In the genomic region with DNA sequence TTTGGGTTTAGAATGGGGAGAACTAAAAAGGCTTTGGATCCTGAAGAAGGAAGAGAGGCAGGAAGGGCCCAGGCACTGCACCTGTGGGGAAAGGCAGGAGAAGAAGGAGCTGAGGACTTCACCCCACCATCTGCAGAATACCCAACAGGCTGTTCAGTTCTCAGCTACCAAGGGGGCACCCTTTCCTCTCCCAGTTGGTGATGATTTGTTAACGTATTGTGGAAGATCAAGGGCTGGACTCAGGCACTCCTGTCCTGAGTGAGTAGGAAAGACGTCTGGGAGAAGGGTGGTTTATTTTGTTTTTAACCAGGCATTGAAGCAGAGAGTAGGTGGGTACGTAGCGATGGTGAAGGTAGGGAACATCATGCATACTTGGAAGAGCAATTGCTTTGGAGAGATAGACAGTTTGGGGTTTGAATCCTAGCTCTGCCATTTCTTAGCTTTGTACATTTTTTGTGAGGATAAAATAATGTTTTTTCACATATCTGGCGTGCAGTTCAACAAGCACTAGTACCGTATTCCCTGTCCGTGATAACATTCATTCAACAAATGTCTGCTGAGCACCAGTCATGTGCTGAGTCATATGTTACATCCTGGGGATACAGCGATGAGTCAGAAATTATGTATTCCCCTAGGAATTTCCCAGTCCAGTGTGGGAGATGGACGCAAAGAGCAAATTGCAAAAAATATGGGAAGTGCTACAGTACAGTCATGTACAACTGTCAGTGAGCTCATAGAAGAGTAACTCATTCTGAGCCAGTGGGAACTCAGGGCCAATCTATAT, we compare ENCODE assay signal across 8 cellular contexts. TPM values are rescaled to one million over a fixed set of nuclear protein-coding genes. Genes with fewer than 3 reads are reported as not detected.
DNase-seq lines count a peak whose midpoint lies in the region; ATAC-seq and TF ChIP-seq lines count a peak whose summit lies in the region.

No MANE protein-coding gene starts in this region.

- peak overlapping the region; percentile 6 to 75 for H3K4me3 ChIP-seq in cardiac fibroblast (replicated peaks in 1 of 2; ENCODE audit: low read depth in 2 of 2, low read length in 2 of 2)
- H3K4me3 ChIP-seq in liver (ENCODE audit: low read depth in 1 of 3, low read length in 3 of 3): no peak overlapping the region
- no peak overlapping the region for H3K4me3 ChIP-seq in uterus

- no peak for DNase-seq in Right ventricle myocardium inferior (ENCODE audit: missing footprints)
- no peak for DNase-seq in cardiac septum (ENCODE audit: low spot score)
- peak; percentile 98 to 100 for DNase-seq in cardiac fibroblast (ENCODE audit: low read depth in 2 of 2)
- DNase-seq in uterus: peak; percentile 24 to 66
- no peak for DNase-seq in stimulated activated CD4-positive, alpha-beta T cell treated with anti-CD3 and anti-CD28 coated beads, Interleukin-2, amount 100 ng/mL, for 48 hours

- 83% methylated on average over 9 of the region's 9 CpGs for WGBS in liver

- H3K9me3 ChIP-seq in liver (ENCODE audit: control insufficient read depth in 4 of 4, low read length in 3 of 4) (no peaks in the 10 kb centered on the region), uterus (no peaks in the 10 kb centered on the region)

- no peak overlapping the region for H3K9ac ChIP-seq in liver (ENCODE audit: low read depth in 1 of 2, low read length in 2 of 2)

- peak; percentile 48 for ATAC-seq in Right ventricle myocardium inferior
- no peak for ATAC-seq in HG03039 (IDR thresholded peaks at IDR 0.05; ENCODE audit: unreplicated experiment)
- ATAC-seq in HG03571 (IDR thresholded peaks at IDR 0.05; ENCODE audit: unreplicated experiment): no peak

- TF ChIP-seq RAD21 in liver (IDR thresholded peaks at IDR 0.05): no peak

- H3K4me1 ChIP-seq in liver (ENCODE audit: control insufficient read depth in 4 of 4, insufficient read depth in 4 of 4, low read length in 3 of 4): peaks cover 0 to 16% (median 11%) of the 10 kb centered on the region in 4 donors
- H3K4me1 ChIP-seq in uterus: peaks cover 9 to 10% of the 10 kb centered on the region in 2 donors

- H3K27me3 ChIP-seq in liver (ENCODE audit: control insufficient read depth in 4 of 4, insufficient read depth in 4 of 4, low read length in 3 of 4) (no peaks in the 10 kb centered on the region), uterus (no peaks in the 10 kb centered on the region)

- H3K27ac ChIP-seq in liver (ENCODE audit: low read depth in 1 of 2, low read length in 2 of 2) (peak overlapping the region; percentile 48 to 70), uterus (peak overlapping the region; percentile 93 to 97)

- no peak for TF ChIP-seq CTCF in cardiac fibroblast (IDR thresholded peaks at IDR 0.05; ENCODE audit: low read depth, low read length)
- TF ChIP-seq CTCF in liver (IDR thresholded peaks at IDR 0.05; ENCODE audit: low read depth, low read length, missing input control): no peak
- no peak for TF ChIP-seq CTCF in uterus (IDR thresholded peaks at IDR 0.05)

- H3K36me3 ChIP-seq in liver (ENCODE audit: control insufficient read depth in 4 of 4, insufficient read depth in 3 of 4, low read depth in 1 of 4, low read length in 3 of 4): no peaks in the 10 kb centered on the region
- H3K36me3 ChIP-seq in uterus: no peaks in the 10 kb centered on the region

- TF ChIP-seq POLR2A in uterus (IDR thresholded peaks at IDR 0.05): peak in 1 of 2 donors; percentile 21

- intact Hi-C loops in Right ventricle myocardium inferior (cut with DNase I): loop anchor here (5.0 kb wide), 1 partner anchor 77 kb away; the partner anchor contains the start of gene TEX10
- intact Hi-C loops in cardiac septum (cut with DNase I): loop anchor here (5.0 to 10.0 kb wide), 3 partner anchors 77 to 604 kb away; partner anchors contain the start of genes NR4A3 and TEX10
- intact Hi-C loops in uterus (cut with DNase I; ENCODE audit: low total_unique reads): loop anchor here (10.0 kb wide), 1 partner anchor 74 kb away; the partner anchor contains the start of gene TEX10

TF ChIP-seq in liver, 16 proteins besides CTCF, POLR2A, EP300 and RAD21:
- TF ChIP-seq SP1 (IDR thresholded peaks at IDR 0.05) (no peak), JUND (IDR thresholded peaks at IDR 0.05) (peak; percentile 63 to 89)

RNA-seq across cellular contexts. Expression of gene MSANTD3, which starts 2.1 kb away (rescaled TPM):
- total RNA-seq in Right ventricle myocardium inferior (18.6 TPM), cardiac septum (32.3 TPM), liver (1 to 10 TPM; 5.9 to 7.3 TPM), uterus (10 to 100 TPM in 3 of 4 donors, 1 to 10 TPM in 1; 7.4 to 28.1 (median 20.2) TPM)
- 1 to 10 TPM; 4.3 to 7.4 TPM for polyA plus RNA-seq in liver

RNA-seq across cellular contexts. Expression of gene TMEFF1, which starts 43.9 kb away (rescaled TPM):
- total RNA-seq in Right ventricle myocardium inferior (0.14 TPM), cardiac septum (0.46 TPM), liver (not detected), uterus (1 to 10 TPM in 1 of 4 donors, not detected in 3; 8.4 TPM)
- polyA plus RNA-seq in liver: not detected

Comparison
In these comparisons a context has a peak if more than half of its experiments do, and no peak if none do; other contexts are left out.
1. DNase-seq: peak in cardiac fibroblast (2 of 2) and uterus (2 of 2); none in Right ventricle myocardium inferior (single experiment), cardiac septum (single experiment) and stimulated activated CD4-positive, alpha-beta T cell treated with anti-CD3 and anti-CD28 coated beads, Interleukin-2, amount 100 ng/mL, for 48 hours (0 of 2).
2. H3K4me3 ChIP-seq: peak in cardiac fibroblast (2 of 2); none in liver (0 of 3) and uterus (0 of 2).